12 cellular contexts compared by ENCODE assay signal in genomic region chr5:171312129-171312819, GRCh38. TPM values are rescaled to one million over a fixed set of nuclear protein-coding genes. Genes with fewer than 3 reads are reported as not detected.
DNase-seq lines count a peak whose midpoint lies in the region; ATAC-seq and TF ChIP-seq lines count a peak whose summit lies in the region.
"Had no signal": no experiment of that assay in that cellular context is flagged by ENCODE, and none has a peak within 500 bp of the region (broad histone marks: within the 10 kb centered on the region; RNA-seq: fewer than 3 reads in every experiment).

No MANE protein-coding gene starts in this region.

- no peaks in the 10 kb centered on the region for H3K36me3 Mint-ChIP-seq in activated CD4-positive, alpha-beta T cell treated with anti-CD3 and anti-CD28 coated beads for 36 hours (ENCODE audit: low read depth)

- ATAC-seq in activated CD4-positive, alpha-beta T cell treated with anti-CD3 and anti-CD28 coated beads for 36 hours, result no peak
- no peak for ATAC-seq in RWPE2 (ENCODE audit: low read depth)

- H3K4me3 ChIP-seq in RWPE2 (ENCODE audit: severe bottlenecking) (no peak overlapping the region), spleen (peak overlapping the region in 7 of 8 donors; percentile 5 to 60 (median 25))

- no peaks in the 10 kb centered on the region for H3K9me3 Mint-ChIP-seq in activated CD4-positive, alpha-beta T cell treated with anti-CD3 and anti-CD28 coated beads for 36 hours (ENCODE audit: low read depth)

- peaks cover 23% of the 10 kb centered on the region for H3K4me1 Mint-ChIP-seq in activated CD4-positive, alpha-beta T cell treated with anti-CD3 and anti-CD28 coated beads for 36 hours

- no peak overlapping the region for H3K4me3 Mint-ChIP-seq in activated CD4-positive, alpha-beta T cell treated with anti-CD3 and anti-CD28 coated beads for 36 hours

- peaks cover 100% of the 10 kb centered on the region for H3K27me3 ChIP-seq in RWPE2 (ENCODE audit: insufficient read depth, poor library complexity, severe bottlenecking)
- peaks cover 44 to 100% (median 98%) of the 10 kb centered on the region in 7 donors for H3K27me3 ChIP-seq in spleen (replicated peaks in 1 of 7)

- 4 to 14% (median 6%) methylated on average over 48 to 66 of the region's 66 CpGs for WGBS in spleen, 5 donors

- H3K27ac ChIP-seq in RWPE2 (ENCODE audit: poor library complexity, severe bottlenecking), result no peak overlapping the region
- no peak overlapping the region for H3K27ac ChIP-seq in spleen
- H3K27ac ChIP-seq: epithelial cell of prostate, SK-N-MC, vagina had no signal

- no peak for TF ChIP-seq POLR2A in spleen (IDR thresholded peaks at IDR 0.05)

- CTCF ChIA-PET in activated CD4-positive, alpha-beta T cell treated with anti-CD3 and anti-CD28 coated beads for 36 hours (lab: Charles Lee), result no interaction called here

- peaks cover 63% of the 10 kb centered on the region for H3K27me3 Mint-ChIP-seq in activated CD4-positive, alpha-beta T cell treated with anti-CD3 and anti-CD28 coated beads for 36 hours

- peak; percentile 20 for DNase-seq in activated CD4-positive, alpha-beta T cell treated with anti-CD3 and anti-CD28 coated beads for 36 hours
- no peak for DNase-seq in activated CD4-positive, alpha-beta T cell treated with anti-CD3 and anti-CD28 coated beads, Interleukin-2, amount 50 U/mL, for 4 hours
- DNase-seq in RWPE2 (ENCODE audit: low spot score) (peak; percentile 76), iPS-NIHi11 (ENCODE audit: low spot score) (peak; percentile 34), spleen (no peak), CD1c-positive myeloid dendritic cell (ENCODE audit: extremely low spot score) (no peak), DMS114 treated with DMSO at 0.1 percent for 48 hours (lab: John Stamatoyannopoulos, UW; ENCODE audit: unreplicated experiment) (no peak), medulla oblongata (ENCODE audit: extremely low spot score) (no peak)
- DNase-seq: NCI-H1694 had no signal

- intact Hi-C loops in activated CD4-positive, alpha-beta T cell treated with anti-CD3 and anti-CD28 coated beads for 36 hours (cut with DNase I, micrococcal nuclease), result loop anchor here (2.0 to 10.0 kb wide), 3 partner anchors 25 to 1933 kb away; no protein-coding TSS in a partner anchor
- intact Hi-C loops in spleen (cut with DNase I; ENCODE audit: low total_unique reads), result no loop called here

- TF ChIP-seq CTCF in RWPE2 (IDR thresholded peaks at IDR 0.05; ENCODE audit: poor library complexity, severe bottlenecking) (no peak), spleen (IDR thresholded peaks at IDR 0.05 in 8 of 11, conservative IDR thresholded peaks at IDR 0.05 in 3 of 11) (no peak)

- H3K9me3 ChIP-seq in RWPE2 (ENCODE audit: severe bottlenecking) (no peaks in the 10 kb centered on the region), spleen (no peaks in the 10 kb centered on the region)
- H3K9me3 ChIP-seq: vagina had no signal

- H3K36me3 ChIP-seq in RWPE2 (ENCODE audit: low read depth) (no peaks in the 10 kb centered on the region), spleen (no peaks in the 10 kb centered on the region)
- H3K36me3 ChIP-seq: vagina had no signal

- H3K27ac Mint-ChIP-seq in activated CD4-positive, alpha-beta T cell treated with anti-CD3 and anti-CD28 coated beads for 36 hours, result no peak overlapping the region

- H3K4me1 ChIP-seq in RWPE2 (ENCODE audit: insufficient read depth, poor library complexity, severe bottlenecking) (no peaks in the 10 kb centered on the region), spleen (peaks cover 26 to 97% (median 80%) of the 10 kb centered on the region in 6 donors)

- POLR2A ChIA-PET in activated CD4-positive, alpha-beta T cell treated with anti-CD3 and anti-CD28 coated beads for 36 hours (lab: Charles Lee), result no interaction called here

RNA-seq across cellular contexts. Expression of gene TLX3, which starts 3.2 kb away (rescaled TPM):
- total RNA-seq in activated CD4-positive, alpha-beta T cell treated with anti-CD3 and anti-CD28 coated beads for 36 hours, result not detected
- total RNA-seq in spleen, result not detected
- not detected for polyA plus RNA-seq in spleen
- total RNA-seq: vagina had no signal

Comparison
In these comparisons a context has a peak if more than half of its experiments do, and no peak if none do; other contexts are left out.
1. DNase-seq: peak in activated CD4-positive, alpha-beta T cell treated with anti-CD3 and anti-CD28 coated beads for 36 hours (single experiment), RWPE2 (single experiment) and iPS-NIHi11 (single experiment); none in activated CD4-positive, alpha-beta T cell treated with anti-CD3 and anti-CD28 coated beads, Interleukin-2, amount 50 U/mL, for 4 hours (0 of 2), spleen (single experiment), CD1c-positive myeloid dendritic cell (single experiment), DMS114 treated with DMSO at 0.1 percent for 48 hours (single experiment) and medulla oblongata (single experiment).